ENCODE assay signal across 1 cellular context in the genomic region with DNA sequence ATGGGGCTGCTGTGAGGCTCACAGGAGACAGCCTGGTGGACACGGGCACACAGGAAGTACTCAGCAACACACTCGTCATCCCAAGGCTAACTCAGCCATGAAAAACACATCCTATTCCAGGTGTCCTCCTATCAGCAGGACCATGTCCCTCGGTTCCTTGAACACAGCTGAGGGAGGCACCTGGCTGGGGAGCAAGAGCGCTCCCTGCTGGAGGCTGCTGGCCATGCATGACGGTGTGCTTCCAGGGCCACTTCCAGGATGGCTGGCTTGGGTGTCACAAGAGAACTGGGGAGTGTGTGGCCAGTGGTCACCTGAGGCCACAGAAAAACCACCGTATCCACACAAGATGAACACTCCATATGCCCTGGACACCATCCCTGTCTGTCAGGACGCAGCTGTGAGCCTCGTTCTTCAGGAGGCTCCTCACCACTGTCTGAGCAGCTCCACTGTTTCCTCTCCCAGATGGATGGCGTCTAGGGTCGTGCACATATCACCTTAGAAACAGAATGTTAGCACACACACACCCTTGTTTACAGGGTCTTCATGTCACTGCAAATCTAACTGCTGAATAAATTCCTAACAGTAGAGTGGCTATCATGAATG.
TF ChIP-seq lines count a peak whose summit lies in the region.

No MANE protein-coding gene starts in this region.

TF ChIP-seq in HepG2, 621 proteins besides CTCF, POLR2A, EP300 and RAD21 (continued from another document):
- TF ChIP-seq, protein P1, sequence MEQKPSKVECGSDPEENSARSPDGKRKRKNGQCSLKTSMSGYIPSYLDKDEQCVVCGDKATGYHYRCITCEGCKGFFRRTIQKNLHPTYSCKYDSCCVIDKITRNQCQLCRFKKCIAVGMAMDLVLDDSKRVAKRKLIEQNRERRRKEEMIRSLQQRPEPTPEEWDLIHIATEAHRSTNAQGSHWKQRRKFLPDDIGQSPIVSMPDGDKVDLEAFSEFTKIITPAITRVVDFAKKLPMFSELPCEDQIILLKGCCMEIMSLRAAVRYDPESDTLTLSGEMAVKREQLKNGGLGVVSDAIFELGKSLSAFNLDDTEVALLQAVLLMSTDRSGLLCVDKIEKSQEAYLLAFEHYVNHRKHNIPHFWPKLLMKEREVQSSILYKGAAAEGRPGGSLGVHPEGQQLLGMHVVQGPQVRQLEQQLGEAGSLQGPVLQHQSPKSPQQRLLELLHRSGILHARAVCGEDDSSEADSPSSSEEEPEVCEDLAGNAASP (CRISPR knock-in tag; IDR thresholded peaks at IDR 0.05; ENCODE audit: borderline replicate concordance): peak; percentile 60
- TF ChIP-seq, protein P2, sequence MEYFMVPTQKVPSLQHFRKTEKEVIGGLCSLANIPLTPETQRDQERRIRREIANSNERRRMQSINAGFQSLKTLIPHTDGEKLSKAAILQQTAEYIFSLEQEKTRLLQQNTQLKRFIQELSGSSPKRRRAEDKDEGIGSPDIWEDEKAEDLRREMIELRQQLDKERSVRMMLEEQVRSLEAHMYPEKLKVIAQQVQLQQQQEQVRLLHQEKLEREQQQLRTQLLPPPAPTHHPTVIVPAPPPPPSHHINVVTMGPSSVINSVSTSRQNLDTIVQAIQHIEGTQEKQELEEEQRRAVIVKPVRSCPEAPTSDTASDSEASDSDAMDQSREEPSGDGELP (IDR thresholded peaks at IDR 0.05; ENCODE audit: borderline replicate concordance, low read depth): peak; percentile 76; the same call in 1 of the 2 replicates
- TF ChIP-seq, protein P3, sequence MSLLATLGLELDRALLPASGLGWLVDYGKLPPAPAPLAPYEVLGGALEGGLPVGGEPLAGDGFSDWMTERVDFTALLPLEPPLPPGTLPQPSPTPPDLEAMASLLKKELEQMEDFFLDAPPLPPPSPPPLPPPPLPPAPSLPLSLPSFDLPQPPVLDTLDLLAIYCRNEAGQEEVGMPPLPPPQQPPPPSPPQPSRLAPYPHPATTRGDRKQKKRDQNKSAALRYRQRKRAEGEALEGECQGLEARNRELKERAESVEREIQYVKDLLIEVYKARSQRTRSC (CRISPR knock-in tag; IDR thresholded peaks at IDR 0.05; ENCODE audit: low read depth): no peak
- TF ChIP-seq MAFG (CRISPR knock-in tag; IDR thresholded peaks at IDR 0.05) (no peak), ZNF570 (CRISPR knock-in tag; IDR thresholded peaks at IDR 0.05; ENCODE audit: borderline replicate concordance) (no peak), SP5 (CRISPR knock-in tag; IDR thresholded peaks at IDR 0.05; ENCODE audit: borderline replicate concordance, low read depth) (peak; percentile 27; the same call in 1 of the 2 replicates), CBFB (CRISPR knock-in tag; IDR thresholded peaks at IDR 0.05) (0 out of 2 replicates have a peak, but pooled peaks have one; percentile 18), LCORL (IDR thresholded peaks at IDR 0.05) (no peak), LCORL (CRISPR knock-in tag; IDR thresholded peaks at IDR 0.05) (peak; percentile 52; the same call in 1 of the 2 replicates), STAT5B (CRISPR knock-in tag; IDR thresholded peaks at IDR 0.05) (no peak)
- TF ChIP-seq, protein P4, sequence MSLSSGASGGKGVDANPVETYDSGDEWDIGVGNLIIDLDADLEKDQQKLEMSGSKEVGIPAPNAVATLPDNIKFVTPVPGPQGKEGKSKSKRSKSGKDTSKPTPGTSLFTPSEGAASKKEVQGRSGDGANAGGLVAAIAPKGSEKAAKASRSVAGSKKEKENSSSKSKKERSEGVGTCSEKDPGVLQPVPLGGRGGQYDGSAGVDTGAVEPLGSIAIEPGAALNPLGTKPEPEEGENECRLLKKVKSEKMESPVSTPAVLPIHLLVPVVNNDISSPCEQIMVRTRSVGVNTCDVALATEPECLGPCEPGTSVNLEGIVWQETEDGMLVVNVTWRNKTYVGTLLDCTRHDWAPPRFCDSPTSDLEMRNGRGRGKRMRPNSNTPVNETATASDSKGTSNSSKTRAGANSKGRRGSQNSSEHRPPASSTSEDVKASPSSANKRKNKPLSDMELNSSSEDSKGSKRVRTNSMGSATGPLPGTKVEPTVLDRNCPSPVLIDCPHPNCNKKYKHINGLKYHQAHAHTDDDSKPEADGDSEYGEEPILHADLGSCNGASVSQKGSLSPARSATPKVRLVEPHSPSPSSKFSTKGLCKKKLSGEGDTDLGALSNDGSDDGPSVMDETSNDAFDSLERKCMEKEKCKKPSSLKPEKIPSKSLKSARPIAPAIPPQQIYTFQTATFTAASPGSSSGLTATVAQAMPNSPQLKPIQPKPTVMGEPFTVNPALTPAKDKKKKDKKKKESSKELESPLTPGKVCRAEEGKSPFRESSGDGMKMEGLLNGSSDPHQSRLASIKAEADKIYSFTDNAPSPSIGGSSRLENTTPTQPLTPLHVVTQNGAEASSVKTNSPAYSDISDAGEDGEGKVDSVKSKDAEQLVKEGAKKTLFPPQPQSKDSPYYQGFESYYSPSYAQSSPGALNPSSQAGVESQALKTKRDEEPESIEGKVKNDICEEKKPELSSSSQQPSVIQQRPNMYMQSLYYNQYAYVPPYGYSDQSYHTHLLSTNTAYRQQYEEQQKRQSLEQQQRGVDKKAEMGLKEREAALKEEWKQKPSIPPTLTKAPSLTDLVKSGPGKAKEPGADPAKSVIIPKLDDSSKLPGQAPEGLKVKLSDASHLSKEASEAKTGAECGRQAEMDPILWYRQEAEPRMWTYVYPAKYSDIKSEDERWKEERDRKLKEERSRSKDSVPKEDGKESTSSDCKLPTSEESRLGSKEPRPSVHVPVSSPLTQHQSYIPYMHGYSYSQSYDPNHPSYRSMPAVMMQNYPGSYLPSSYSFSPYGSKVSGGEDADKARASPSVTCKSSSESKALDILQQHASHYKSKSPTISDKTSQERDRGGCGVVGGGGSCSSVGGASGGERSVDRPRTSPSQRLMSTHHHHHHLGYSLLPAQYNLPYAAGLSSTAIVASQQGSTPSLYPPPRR (CRISPR knock-in tag; IDR thresholded peaks at IDR 0.05; ENCODE audit: borderline replicate concordance): no peak
- TF ChIP-seq, protein P5, sequence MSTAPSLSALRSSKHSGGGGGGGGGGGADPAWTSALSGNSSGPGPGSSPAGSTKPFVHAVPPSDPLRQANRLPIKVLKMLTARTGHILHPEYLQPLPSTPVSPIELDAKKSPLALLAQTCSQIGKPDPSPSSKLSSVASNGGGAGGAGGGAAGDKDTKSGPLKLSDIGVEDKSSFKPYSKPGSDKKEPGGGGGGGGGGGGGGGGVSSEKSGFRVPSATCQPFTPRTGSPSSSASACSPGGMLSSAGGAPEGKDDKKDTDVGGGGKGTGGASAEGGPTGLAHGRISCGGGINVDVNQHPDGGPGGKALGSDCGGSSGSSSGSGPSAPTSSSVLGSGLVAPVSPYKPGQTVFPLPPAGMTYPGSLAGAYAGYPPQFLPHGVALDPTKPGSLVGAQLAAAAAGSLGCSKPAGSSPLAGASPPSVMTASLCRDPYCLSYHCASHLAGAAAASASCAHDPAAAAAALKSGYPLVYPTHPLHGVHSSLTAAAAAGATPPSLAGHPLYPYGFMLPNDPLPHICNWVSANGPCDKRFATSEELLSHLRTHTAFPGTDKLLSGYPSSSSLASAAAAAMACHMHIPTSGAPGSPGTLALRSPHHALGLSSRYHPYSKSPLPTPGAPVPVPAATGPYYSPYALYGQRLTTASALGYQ (CRISPR knock-in tag; IDR thresholded peaks at IDR 0.05): no peak
- TF ChIP-seq, protein P6, sequence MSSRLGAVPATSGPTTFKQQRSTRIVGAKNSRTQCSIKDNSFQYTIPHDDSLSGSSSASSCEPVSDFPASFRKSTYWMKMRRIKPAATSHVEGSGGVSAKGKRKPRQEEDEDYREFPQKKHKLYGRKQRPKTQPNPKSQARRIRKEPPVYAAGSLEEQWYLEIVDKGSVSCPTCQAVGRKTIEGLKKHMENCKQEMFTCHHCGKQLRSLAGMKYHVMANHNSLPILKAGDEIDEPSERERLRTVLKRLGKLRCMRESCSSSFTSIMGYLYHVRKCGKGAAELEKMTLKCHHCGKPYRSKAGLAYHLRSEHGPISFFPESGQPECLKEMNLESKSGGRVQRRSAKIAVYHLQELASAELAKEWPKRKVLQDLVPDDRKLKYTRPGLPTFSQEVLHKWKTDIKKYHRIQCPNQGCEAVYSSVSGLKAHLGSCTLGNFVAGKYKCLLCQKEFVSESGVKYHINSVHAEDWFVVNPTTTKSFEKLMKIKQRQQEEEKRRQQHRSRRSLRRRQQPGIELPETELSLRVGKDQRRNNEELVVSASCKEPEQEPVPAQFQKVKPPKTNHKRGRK (CRISPR knock-in tag; IDR thresholded peaks at IDR 0.05): no peak
- TF ChIP-seq, protein P7, sequence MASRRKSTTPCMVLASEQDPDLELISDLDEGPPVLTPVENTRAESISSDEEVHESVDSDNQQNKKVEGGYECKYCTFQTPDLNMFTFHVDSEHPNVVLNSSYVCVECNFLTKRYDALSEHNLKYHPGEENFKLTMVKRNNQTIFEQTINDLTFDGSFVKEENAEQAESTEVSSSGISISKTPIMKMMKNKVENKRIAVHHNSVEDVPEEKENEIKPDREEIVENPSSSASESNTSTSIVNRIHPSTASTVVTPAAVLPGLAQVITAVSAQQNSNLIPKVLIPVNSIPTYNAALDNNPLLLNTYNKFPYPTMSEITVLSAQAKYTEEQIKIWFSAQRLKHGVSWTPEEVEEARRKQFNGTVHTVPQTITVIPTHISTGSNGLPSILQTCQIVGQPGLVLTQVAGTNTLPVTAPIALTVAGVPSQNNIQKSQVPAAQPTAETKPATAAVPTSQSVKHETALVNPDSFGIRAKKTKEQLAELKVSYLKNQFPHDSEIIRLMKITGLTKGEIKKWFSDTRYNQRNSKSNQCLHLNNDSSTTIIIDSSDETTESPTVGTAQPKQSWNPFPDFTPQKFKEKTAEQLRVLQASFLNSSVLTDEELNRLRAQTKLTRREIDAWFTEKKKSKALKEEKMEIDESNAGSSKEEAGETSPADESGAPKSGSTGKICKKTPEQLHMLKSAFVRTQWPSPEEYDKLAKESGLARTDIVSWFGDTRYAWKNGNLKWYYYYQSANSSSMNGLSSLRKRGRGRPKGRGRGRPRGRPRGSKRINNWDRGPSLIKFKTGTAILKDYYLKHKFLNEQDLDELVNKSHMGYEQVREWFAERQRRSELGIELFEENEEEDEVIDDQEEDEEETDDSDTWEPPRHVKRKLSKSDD (CRISPR knock-in tag; IDR thresholded peaks at IDR 0.05; ENCODE audit: low read depth): no peak
TF ChIP-seq in HepG2: peak in this region for 60.
